In genomic region chr6:27472617-27473400, GRCh38 we compare ENCODE assay signal across 1 cellular context.
TF ChIP-seq lines count a peak whose summit lies in the region.

Gene ZNF184 (minus strand): TSS chr6:27473105. CDS start chr6:27472294, 811 bp downstream.

TF ChIP-seq in K562, 482 proteins besides CTCF, POLR2A, EP300 and RAD21 (continued from another document and continues in another):
- TF ChIP-seq E2F8 (IDR thresholded peaks at IDR 0.05; ENCODE audit: low read depth, partially characterized antibody) (peak; percentile 96), STAT5B (CRISPR knock-in tag; IDR thresholded peaks at IDR 0.05) (no peak), FUS (optimal IDR thresholded peaks at IDR 0.05; ENCODE audit: low read depth, low read length) (no peak), ZNF3 (CRISPR knock-in tag; IDR thresholded peaks at IDR 0.05) (no peak), MNT (conservative IDR thresholded peaks at IDR 0.05) (peak; percentile 89 to 91), CEBPZ (IDR thresholded peaks at IDR 0.05; ENCODE audit: borderline replicate concordance, low read depth, low read length) (no peak), CC2D1A (IDR thresholded peaks at IDR 0.05) (no peak; the same call in 1 of the 2 replicates), FIP1L1 (IDR thresholded peaks at IDR 0.05; ENCODE audit: low read depth, low read length, poor library complexity, severe bottlenecking) (no peak), ZNF239 (CRISPR knock-in tag; IDR thresholded peaks at IDR 0.05) (peak; percentile 34; the same call in 1 of the 2 replicates), SMARCC2 (IDR thresholded peaks at IDR 0.05; ENCODE audit: low read depth) (no peak), ZFX (CRISPR knock-in tag; IDR thresholded peaks at IDR 0.05) (peak; percentile 91), NBN (IDR thresholded peaks at IDR 0.05; ENCODE audit: low read depth) (peak; percentile 97), UBTF (IDR thresholded peaks at IDR 0.05; ENCODE audit: borderline replicate concordance in 1 of 2, low read depth in 2 of 2, low read length in 2 of 2) (peak in 1 of 2 experiments; percentile 82; a peak in 2 of 4 replicates), PHTF2 (CRISPR knock-in tag; IDR thresholded peaks at IDR 0.05) (no peak), ZNF639 (CRISPR knock-in tag; conservative IDR thresholded peaks at IDR 0.05 in 1 of 2, IDR thresholded peaks at IDR 0.05 in 1 of 2) (peak in 1 of 2 experiments; percentile 68; a peak in 1 of 4 replicates), FOXM1 (IDR thresholded peaks at IDR 0.05; ENCODE audit: low read depth) (peak; percentile 68), FOXM1 (CRISPR knock-in tag; IDR thresholded peaks at IDR 0.05; ENCODE audit: low read depth) (no peak; the same call in 1 of the 2 replicates), MAZ (CRISPR knock-in tag; conservative IDR thresholded peaks at IDR 0.05 in 1 of 2, IDR thresholded peaks at IDR 0.05 in 1 of 2) (peak; percentile 75 to 94), PML (IDR thresholded peaks at IDR 0.05; ENCODE audit: low read length) (no peak), HBP1 (CRISPR knock-in tag; IDR thresholded peaks at IDR 0.05) (no peak), BRCA1 (IDR thresholded peaks at IDR 0.05) (no peak), BRCA1 (CRISPR knock-in tag; IDR thresholded peaks at IDR 0.05) (no peak), MTA2 (IDR thresholded peaks at IDR 0.05; ENCODE audit: low read depth) (no peak), SMARCB1 (IDR thresholded peaks at IDR 0.05; ENCODE audit: insufficient read length, low read depth) (peak; percentile 96), POLR3G (IDR thresholded peaks at IDR 0.05; ENCODE audit: extremely low read depth, insufficient read length, insufficient replicate concordance) (no peak), ZKSCAN8 (CRISPR knock-in tag; IDR thresholded peaks at IDR 0.05) (no peak), HMGN3 (IDR thresholded peaks at IDR 0.05; ENCODE audit: borderline replicate concordance, extremely low read depth, insufficient read length, low read depth, low read length) (peak; percentile 94), CREB5 (CRISPR knock-in tag; IDR thresholded peaks at IDR 0.05) (no peak; the same call in 1 of the 2 replicates), CREB3 (tag; conservative IDR thresholded peaks at IDR 0.05; ENCODE audit: low read depth) (0 out of 2 replicates have a peak, but pooled peaks have one; percentile 16), NCOA6 (IDR thresholded peaks at IDR 0.05) (peak; percentile 78), ZNF518B (CRISPR knock-in tag; IDR thresholded peaks at IDR 0.05) (no peak), CAMTA2 (CRISPR knock-in tag; conservative IDR thresholded peaks at IDR 0.05) (no peak), MYC (IDR thresholded peaks at IDR 0.05; ENCODE audit: low read depth, low read length) (peak; percentile 89), MYC (CRISPR knock-in tag; IDR thresholded peaks at IDR 0.05; ENCODE audit: borderline replicate concordance, low read depth) (no peak), ZNF764 (CRISPR knock-in tag; IDR thresholded peaks at IDR 0.05; ENCODE audit: low read depth) (no peak), GTF2F1 (IDR thresholded peaks at IDR 0.05; ENCODE audit: low read depth, low read length) (no peak; the same call in 1 of the 2 replicates), EWSR1 (IDR thresholded peaks at IDR 0.05; ENCODE audit: borderline replicate concordance, low read depth, partially characterized antibody) (no peak), MCM7 (IDR thresholded peaks at IDR 0.05) (no peak), PYGO2 (tag; IDR thresholded peaks at IDR 0.05) (no peak), LCOR (CRISPR knock-in tag; IDR thresholded peaks at IDR 0.05) (peak; percentile 43; the same call in 1 of the 2 replicates), ZNF76 (CRISPR knock-in tag; IDR thresholded peaks at IDR 0.05; ENCODE audit: borderline replicate concordance) (0 out of 2 replicates have a peak, but pooled peaks have one; percentile 71)
